In the genomic region with DNA sequence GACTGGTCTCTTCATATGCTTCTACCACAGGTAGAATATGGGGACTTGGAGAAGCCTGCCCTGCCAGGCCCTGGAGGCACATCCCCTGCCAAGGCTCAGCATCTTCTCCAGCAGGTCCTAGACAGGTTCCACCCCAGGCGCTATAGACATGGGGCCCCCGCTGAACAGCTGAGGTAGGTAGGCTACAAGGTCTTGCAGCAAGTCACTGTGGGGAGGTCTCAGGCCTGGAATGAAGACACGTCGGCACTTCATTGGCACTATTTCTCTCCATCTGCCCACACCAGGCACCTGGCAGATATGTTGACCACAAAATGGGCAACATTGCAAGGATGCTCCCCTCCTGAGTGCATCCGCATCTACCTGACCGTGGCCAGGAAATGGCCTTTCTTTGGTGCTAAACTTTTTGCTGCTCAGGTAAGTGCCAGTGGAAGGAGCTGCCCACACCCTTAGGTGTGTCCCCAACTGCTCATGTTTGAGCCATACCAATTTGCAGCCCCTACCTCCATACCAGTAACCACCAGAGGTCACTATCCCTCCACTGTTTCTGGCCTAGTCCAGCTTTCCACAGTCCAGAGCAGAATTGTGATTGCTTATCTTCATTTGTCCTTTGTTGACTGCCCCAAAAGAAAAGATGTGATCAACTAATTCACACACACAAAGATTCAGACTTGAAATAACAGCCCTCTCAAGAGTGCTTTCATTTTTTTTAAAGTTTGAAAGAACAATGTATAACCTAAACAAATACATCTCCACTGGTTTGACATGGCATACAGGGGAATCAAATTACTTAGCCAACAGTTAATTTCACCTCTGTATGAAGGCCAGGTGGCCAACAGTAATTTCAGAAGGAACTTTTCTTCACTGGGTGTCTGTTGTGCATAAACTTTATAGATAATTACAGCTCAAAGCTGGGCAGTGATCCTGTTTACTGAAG, we compare ENCODE assay signal across 2 cellular contexts.
TF ChIP-seq lines count a peak whose summit lies in the region.

No MANE protein-coding gene starts in this region.

TF ChIP-seq in SK-N-SH, 30 proteins besides CTCF, POLR2A, EP300 and RAD21:
- TF ChIP-seq GATA2 (CRISPR knock-in tag; IDR thresholded peaks at IDR 0.05): peak; percentile 65
- TF ChIP-seq FOXJ3 (CRISPR knock-in tag; IDR thresholded peaks at IDR 0.05): no peak
- TF ChIP-seq SMC3 (IDR thresholded peaks at IDR 0.05; ENCODE audit: low read depth, low read length): peak; percentile 89
TF ChIP-seq in SK-N-SH: peak in this region for 2.

TF ChIP-seq in H1, 55 proteins besides CTCF, POLR2A, EP300 and RAD21:
- no peak for TF ChIP-seq RNF2 (IDR thresholded peaks at IDR 0.05; ENCODE audit: borderline replicate concordance, low read depth, low read length, missing control alignments, poor library complexity, severe bottlenecking)
- no peak for TF ChIP-seq MAFK (IDR thresholded peaks at IDR 0.05; ENCODE audit: low read depth, low read length)
- TF ChIP-seq PHF8 (conservative IDR thresholded peaks at IDR 0.05; ENCODE audit: low read depth, low read length): no peak
- no peak for TF ChIP-seq CBX8 (IDR thresholded peaks at IDR 0.05; ENCODE audit: borderline replicate concordance, low read depth, low read length)
- TF ChIP-seq CTBP2 (IDR thresholded peaks at IDR 0.05; ENCODE audit: borderline replicate concordance, insufficient read depth, insufficient read length, low read length): no peak
TF ChIP-seq in H1: peak in this region for 0.
